In the genomic region with DNA sequence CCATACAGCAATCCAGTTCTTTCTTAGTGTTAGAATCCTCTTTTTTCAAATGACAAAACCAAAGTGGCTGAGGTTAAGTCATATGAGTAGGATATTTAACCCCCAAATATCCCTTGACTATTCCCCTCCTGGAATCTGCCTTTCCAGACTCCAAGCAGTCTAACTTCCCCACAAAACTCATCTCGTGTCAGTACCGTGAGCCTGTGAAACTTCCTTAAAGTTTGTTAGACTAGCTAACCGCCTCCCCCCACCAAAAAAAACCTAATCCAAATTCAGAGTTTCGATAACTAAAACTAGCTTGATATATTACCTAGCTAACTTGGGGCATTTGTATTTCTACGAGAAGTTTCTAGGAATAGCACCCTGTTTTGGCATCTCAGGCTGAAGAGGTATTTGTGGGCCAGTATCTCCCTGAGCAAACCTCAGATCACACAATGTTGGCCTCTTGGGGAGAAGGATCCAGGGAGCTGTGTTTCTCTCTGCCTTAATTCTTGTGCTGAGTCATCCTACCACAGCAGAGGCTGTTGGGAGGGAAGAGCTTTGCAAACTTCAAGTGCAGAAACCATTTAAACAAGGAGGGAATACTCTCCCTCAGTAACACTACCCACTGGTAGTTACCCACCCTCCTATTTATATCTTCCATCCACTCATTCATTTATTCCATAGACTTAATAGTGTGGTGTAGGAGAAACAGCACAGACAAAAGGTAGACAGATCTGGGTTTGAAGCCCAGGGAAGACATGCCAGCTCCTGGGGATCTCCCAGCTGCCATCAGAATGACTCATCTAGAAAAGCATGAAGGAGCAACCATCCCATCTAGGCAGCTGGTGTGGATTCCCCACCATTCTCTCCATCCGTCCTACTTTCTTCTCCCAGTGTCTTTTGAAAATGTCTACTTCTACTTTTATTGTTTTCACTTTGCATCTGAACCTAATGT, we compare ENCODE assay signal across 1 cellular context.
TF ChIP-seq lines count a peak whose summit lies in the region.

No MANE protein-coding gene starts in this region.

TF ChIP-seq in K562, 482 proteins besides CTCF, POLR2A, EP300 and RAD21 (continued from another document and continues in another):
- TF ChIP-seq CXXC5 (CRISPR knock-in tag; IDR thresholded peaks at IDR 0.05) (peak; percentile 42; the same call in 1 of the 2 replicates), ATF7 (IDR thresholded peaks at IDR 0.05) (no peak), ZNF232 (CRISPR knock-in tag; IDR thresholded peaks at IDR 0.05) (no peak), ELF4 (CRISPR knock-in tag; IDR thresholded peaks at IDR 0.05) (no peak), ZBTB12 (CRISPR knock-in tag; IDR thresholded peaks at IDR 0.05) (no peak), HES1 (IDR thresholded peaks at IDR 0.05; ENCODE audit: low read depth) (no peak), ZKSCAN1 (IDR thresholded peaks at IDR 0.05; ENCODE audit: low read depth, low read length) (no peak), CTCFL (IDR thresholded peaks at IDR 0.05; ENCODE audit: borderline replicate concordance, insufficient read depth, low read depth, low read length, poor library complexity, severe bottlenecking) (no peak), MCM5 (IDR thresholded peaks at IDR 0.05; ENCODE audit: low read depth) (no peak), ZNF175 (CRISPR knock-in tag; IDR thresholded peaks at IDR 0.05; ENCODE audit: low read depth) (0 out of 2 replicates have a peak, but pooled peaks have one; percentile 41), GATAD2A (IDR thresholded peaks at IDR 0.05) (0 out of 2 replicates have a peak, but pooled peaks have one; percentile 7), ELF2 (CRISPR knock-in tag; IDR thresholded peaks at IDR 0.05) (no peak), CCNT2 (IDR thresholded peaks at IDR 0.05; ENCODE audit: borderline replicate concordance, extremely low read depth, insufficient read length, low read depth, low read length) (no peak), RUNX1 (IDR thresholded peaks at IDR 0.05; ENCODE audit: low read depth) (no peak), CTBP1 (IDR thresholded peaks at IDR 0.05; ENCODE audit: borderline replicate concordance) (0 out of 2 replicates have a peak, but pooled peaks have one; percentile 38), TOE1 (IDR thresholded peaks at IDR 0.05; ENCODE audit: borderline replicate concordance) (no peak), TOE1 (CRISPR knock-in tag; IDR thresholded peaks at IDR 0.05; ENCODE audit: borderline replicate concordance, low read depth) (no peak), ZNF766 (CRISPR knock-in tag; conservative IDR thresholded peaks at IDR 0.05) (peak; percentile 86), YY1 (IDR thresholded peaks at IDR 0.05; ENCODE audit: borderline replicate concordance in 1 of 3, control insufficient read depth in 1 of 3, extremely low read depth in 1 of 3, insufficient read depth in 3 of 3, insufficient read length in 1 of 3, insufficient replicate concordance in 2 of 3, low read depth in 1 of 3, low read length in 2 of 3) (peak in 1 of 3 experiments; percentile 18), SMARCA4 (IDR thresholded peaks at IDR 0.05) (peak; percentile 66), ZNF395 (CRISPR knock-in tag; IDR thresholded peaks at IDR 0.05) (peak; percentile 62; the same call in 1 of the 2 replicates), NFE2L1 (tag; IDR thresholded peaks at IDR 0.05; ENCODE audit: borderline replicate concordance, low read depth) (peak; percentile 93), DACH1 (IDR thresholded peaks at IDR 0.05; ENCODE audit: partially characterized antibody) (no peak), ZNF24 (IDR thresholded peaks at IDR 0.05) (0 out of 2 replicates have a peak, but pooled peaks have one; percentile 31), SIX5 (IDR thresholded peaks at IDR 0.05; ENCODE audit: borderline replicate concordance in 1 of 2, insufficient read depth in 1 of 2, low read depth in 1 of 2, low read length in 2 of 2) (no peak), RNF219 (CRISPR knock-in tag; IDR thresholded peaks at IDR 0.05) (no peak), ZFP91 (CRISPR knock-in tag; IDR thresholded peaks at IDR 0.05) (no peak), DMBX1 (CRISPR knock-in tag; IDR thresholded peaks at IDR 0.05; ENCODE audit: borderline replicate concordance) (no peak), NFRKB (IDR thresholded peaks at IDR 0.05; ENCODE audit: low read depth) (peak; percentile 36; the same call in 1 of the 2 replicates), EP400 (IDR thresholded peaks at IDR 0.05) (peak; percentile 13; the same call in 1 of the 2 replicates), NR2C2 (CRISPR knock-in tag; IDR thresholded peaks at IDR 0.05) (no peak), NR2C2 (tag; IDR thresholded peaks at IDR 0.05) (no peak; the same call in 1 of the 2 replicates), NFATC3 (IDR thresholded peaks at IDR 0.05) (no peak), RBM34 (IDR thresholded peaks at IDR 0.05; ENCODE audit: borderline replicate concordance, insufficient read depth, low read length) (no peak)
- TF ChIP-seq, protein P1, sequence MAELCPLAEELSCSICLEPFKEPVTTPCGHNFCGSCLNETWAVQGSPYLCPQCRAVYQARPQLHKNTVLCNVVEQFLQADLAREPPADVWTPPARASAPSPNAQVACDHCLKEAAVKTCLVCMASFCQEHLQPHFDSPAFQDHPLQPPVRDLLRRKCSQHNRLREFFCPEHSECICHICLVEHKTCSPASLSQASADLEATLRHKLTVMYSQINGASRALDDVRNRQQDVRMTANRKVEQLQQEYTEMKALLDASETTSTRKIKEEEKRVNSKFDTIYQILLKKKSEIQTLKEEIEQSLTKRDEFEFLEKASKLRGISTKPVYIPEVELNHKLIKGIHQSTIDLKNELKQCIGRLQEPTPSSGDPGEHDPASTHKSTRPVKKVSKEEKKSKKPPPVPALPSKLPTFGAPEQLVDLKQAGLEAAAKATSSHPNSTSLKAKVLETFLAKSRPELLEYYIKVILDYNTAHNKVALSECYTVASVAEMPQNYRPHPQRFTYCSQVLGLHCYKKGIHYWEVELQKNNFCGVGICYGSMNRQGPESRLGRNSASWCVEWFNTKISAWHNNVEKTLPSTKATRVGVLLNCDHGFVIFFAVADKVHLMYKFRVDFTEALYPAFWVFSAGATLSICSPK (IDR thresholded peaks at IDR 0.05; ENCODE audit: borderline replicate concordance): no peak
- TF ChIP-seq, protein P2, sequence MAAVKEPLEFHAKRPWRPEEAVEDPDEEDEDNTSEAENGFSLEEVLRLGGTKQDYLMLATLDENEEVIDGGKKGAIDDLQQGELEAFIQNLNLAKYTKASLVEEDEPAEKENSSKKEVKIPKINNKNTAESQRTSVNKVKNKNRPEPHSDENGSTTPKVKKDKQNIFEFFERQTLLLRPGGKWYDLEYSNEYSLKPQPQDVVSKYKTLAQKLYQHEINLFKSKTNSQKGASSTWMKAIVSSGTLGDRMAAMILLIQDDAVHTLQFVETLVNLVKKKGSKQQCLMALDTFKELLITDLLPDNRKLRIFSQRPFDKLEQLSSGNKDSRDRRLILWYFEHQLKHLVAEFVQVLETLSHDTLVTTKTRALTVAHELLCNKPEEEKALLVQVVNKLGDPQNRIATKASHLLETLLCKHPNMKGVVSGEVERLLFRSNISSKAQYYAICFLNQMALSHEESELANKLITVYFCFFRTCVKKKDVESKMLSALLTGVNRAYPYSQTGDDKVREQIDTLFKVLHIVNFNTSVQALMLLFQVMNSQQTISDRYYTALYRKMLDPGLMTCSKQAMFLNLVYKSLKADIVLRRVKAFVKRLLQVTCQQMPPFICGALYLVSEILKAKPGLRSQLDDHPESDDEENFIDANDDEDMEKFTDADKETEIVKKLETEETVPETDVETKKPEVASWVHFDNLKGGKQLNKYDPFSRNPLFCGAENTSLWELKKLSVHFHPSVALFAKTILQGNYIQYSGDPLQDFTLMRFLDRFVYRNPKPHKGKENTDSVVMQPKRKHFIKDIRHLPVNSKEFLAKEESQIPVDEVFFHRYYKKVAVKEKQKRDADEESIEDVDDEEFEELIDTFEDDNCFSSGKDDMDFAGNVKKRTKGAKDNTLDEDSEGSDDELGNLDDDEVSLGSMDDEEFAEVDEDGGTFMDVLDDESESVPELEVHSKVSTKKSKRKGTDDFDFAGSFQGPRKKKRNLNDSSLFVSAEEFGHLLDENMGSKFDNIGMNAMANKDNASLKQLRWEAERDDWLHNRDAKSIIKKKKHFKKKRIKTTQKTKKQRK (IDR thresholded peaks at IDR 0.05; ENCODE audit: borderline replicate concordance, low read depth, low read length): no peak
- TF ChIP-seq, protein P3, sequence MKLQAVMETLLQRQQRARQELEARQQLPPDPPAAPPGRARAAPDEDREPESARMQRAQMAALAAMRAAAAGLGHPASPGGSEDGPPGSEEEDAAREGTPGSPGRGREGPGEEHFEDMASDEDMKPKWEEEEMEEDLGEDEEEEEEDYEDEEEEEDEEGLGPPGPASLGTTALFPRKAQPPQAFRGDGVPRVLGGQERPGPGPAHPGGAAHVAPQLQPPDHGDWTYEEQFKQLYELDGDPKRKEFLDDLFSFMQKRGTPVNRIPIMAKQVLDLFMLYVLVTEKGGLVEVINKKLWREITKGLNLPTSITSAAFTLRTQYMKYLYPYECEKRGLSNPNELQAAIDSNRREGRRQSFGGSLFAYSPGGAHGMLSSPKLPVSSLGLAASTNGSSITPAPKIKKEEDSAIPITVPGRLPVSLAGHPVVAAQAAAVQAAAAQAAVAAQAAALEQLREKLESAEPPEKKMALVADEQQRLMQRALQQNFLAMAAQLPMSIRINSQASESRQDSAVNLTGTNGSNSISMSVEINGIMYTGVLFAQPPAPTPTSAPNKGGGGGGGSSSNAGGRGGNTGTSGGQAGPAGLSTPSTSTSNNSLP (IDR thresholded peaks at IDR 0.05; ENCODE audit: borderline replicate concordance, low read depth, low read length): no peak
